Comparison of ENCODE assay signal across 8 cellular contexts in the genomic region with DNA sequence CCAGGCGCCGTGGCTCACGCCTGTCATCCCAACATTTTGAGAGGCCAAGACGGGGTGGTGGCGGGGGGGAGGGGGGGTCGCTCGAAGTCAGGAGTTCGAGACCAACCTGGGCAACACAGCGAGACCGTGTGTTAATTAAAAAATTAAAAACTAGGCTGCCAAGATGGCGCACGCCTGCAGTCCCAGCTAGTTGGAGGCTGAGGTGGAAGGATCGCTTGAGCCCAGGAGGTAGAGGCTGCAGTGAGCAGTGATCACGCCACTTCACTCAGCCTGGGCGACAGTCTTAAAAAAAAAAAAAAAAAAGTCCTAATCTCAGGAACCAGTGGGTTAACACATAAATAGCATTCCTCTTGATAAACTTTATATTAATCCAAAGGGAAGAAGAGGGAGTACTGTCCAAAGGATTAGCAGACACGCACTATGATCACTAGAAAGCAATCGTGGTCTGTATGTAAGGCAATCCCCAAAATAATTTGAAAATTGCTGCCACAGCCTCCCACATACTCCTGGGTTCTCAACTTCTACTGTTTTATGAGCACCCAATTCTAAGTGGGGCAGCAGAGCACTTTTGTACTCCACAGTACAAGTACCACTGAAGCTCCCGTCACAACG. TPM values are rescaled to one million over a fixed set of nuclear protein-coding genes. Genes with fewer than 3 reads are reported as not detected.
DNase-seq lines count a peak whose midpoint lies in the region; ATAC-seq, FAIRE-seq and TF ChIP-seq lines count a peak whose summit lies in the region.

No MANE protein-coding gene starts in this region.

- no peak for FAIRE-seq in A549 (lab: Jason Lieb, UNC)

- no peaks in the 10 kb centered on the region for H3K27me3 ChIP-seq in right lobe of liver

- ATAC-seq in A549, result peak; percentile 60 to 64; a peak in 5 of 6 replicates
- peak; percentile 32 for ATAC-seq in HG03159 (IDR thresholded peaks at IDR 0.05; ENCODE audit: unreplicated experiment)
- ATAC-seq in right lobe of liver, result peak in 3 of 4 donors; percentile 6 to 38 (median 6)

- 0 out of 3 replicates have a peak, but pooled peaks cover 5% of the 10 kb centered on the region for H3K4me1 ChIP-seq in A549
- peaks cover 0 to 11% (median 2%) of the 10 kb centered on the region in 4 donors for H3K4me1 ChIP-seq in right lobe of liver
- H3K4me1 ChIP-seq in urinary bladder (ENCODE audit: insufficient read depth), result no peaks in the 10 kb centered on the region

- in situ Hi-C loops in astrocyte of the cerebellum (cut with HindIII; ENCODE audit: low sequenced_read_pairs) (no loop called here), KBM-7 (cut with MboI; ENCODE audit: low pct_unique_long_range_greater_than_20kb, low sequenced_read_pairs) (no loop called here)

- H3K27ac ChIP-seq in A549 (peak overlapping the region; percentile 78 to 81), right lobe of liver (peak overlapping the region; percentile 60 to 83 (median 68)), urinary bladder (ENCODE audit: low read depth) (no peak overlapping the region)

- H3K9me3 ChIP-seq in A549 (no peaks in the 10 kb centered on the region), right lobe of liver (no peaks in the 10 kb centered on the region)

- H3K36me3 ChIP-seq in right lobe of liver, result peaks cover 0 to 14% (median 4%) of the 10 kb centered on the region in 4 donors
- H3K36me3 ChIP-seq in urinary bladder (ENCODE audit: insufficient read depth), result peaks cover 2% of the 10 kb centered on the region

- POLR2A ChIA-PET in A549 (lab: Yijun Ruan, JAX), result interaction anchor here (1.2 to 1.4 kb wide), 2 partner anchors 15 kb away, joined by 4 to 21 read pairs; a partner anchor contains a TSS

- TF ChIP-seq POLR2A in A549 (IDR thresholded peaks at IDR 0.05; ENCODE audit: low read length) (no peak), right lobe of liver (IDR thresholded peaks at IDR 0.05) (no peak)

- TF ChIP-seq RAD21 in A549 (conservative IDR thresholded peaks at IDR 0.05 in 1 of 2, IDR thresholded peaks at IDR 0.05 in 1 of 2), result no peak

- peak overlapping the region; percentile 86 for H3K4me2 ChIP-seq in A549

- WGBS in A549 (ENCODE audit: missing lambda C conversion rate), result 56% methylated on average over 19 of the region's 19 CpGs
- 28% methylated on average over 18 of the region's 19 CpGs for WGBS in right lobe of liver (ENCODE audit: insufficient coverage, low coverage, low lambda C conversion rate, missing lambda C conversion rate)
- 46% methylated on average over 19 of the region's 19 CpGs for WGBS in urinary bladder

- CTCF ChIA-PET in A549 (lab: Yijun Ruan, JAX), result interaction anchor here (0.9 to 2.5 kb wide), 2 partner anchors 19 to 21 kb away, joined by 3 to 5 read pairs; no protein-coding TSS in a partner anchor

- H3K4me3 ChIP-seq in A549, result peak overlapping the region; percentile 88
- peak overlapping the region; percentile 88 for H3K4me3 ChIP-seq in astrocyte of the cerebellum (ENCODE audit: low read depth, low read length)
- H3K4me3 ChIP-seq in right lobe of liver, result peak overlapping the region; percentile 40 to 74 (median 64)
- peak overlapping the region; percentile 56 for H3K4me3 ChIP-seq in urinary bladder (ENCODE audit: low read depth, low read length)

- no peak for TF ChIP-seq EP300 in A549 (IDR thresholded peaks at IDR 0.05)

- intact Hi-C loops in right lobe of liver (cut with DNase I), result no loop called here

- DNase-seq in A549 (ENCODE audit: low read depth in 1 of 2, low spot score in 1 of 2) (no peak), astrocyte of the cerebellum (ENCODE audit: low read depth) (no peak), right lobe of liver (no peak), occipital lobe (lab: John Stamatoyannopoulos, UW) (no peak), KBM-7 (no peak), NCI-H1048 (lab: John Stamatoyannopoulos, UW) (no peak)

- TF ChIP-seq CTCF in A549 (IDR thresholded peaks at IDR 0.05) (no peak), astrocyte of the cerebellum (IDR thresholded peaks at IDR 0.05; ENCODE audit: low read depth, low read length, missing control alignments) (no peak), right lobe of liver (IDR thresholded peaks at IDR 0.05) (no peak)

TF ChIP-seq in A549, 52 proteins besides CTCF, POLR2A, EP300 and RAD21:
- TF ChIP-seq RARB (CRISPR knock-in tag; IDR thresholded peaks at IDR 0.05), result no peak
- TF ChIP-seq, protein P1, sequence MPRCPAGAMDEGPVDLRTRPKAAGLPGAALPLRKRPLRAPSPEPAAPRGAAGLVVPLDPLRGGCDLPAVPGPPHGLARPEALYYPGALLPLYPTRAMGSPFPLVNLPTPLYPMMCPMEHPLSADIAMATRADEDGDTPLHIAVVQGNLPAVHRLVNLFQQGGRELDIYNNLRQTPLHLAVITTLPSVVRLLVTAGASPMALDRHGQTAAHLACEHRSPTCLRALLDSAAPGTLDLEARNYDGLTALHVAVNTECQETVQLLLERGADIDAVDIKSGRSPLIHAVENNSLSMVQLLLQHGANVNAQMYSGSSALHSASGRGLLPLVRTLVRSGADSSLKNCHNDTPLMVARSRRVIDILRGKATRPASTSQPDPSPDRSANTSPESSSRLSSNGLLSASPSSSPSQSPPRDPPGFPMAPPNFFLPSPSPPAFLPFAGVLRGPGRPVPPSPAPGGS (IDR thresholded peaks at IDR 0.05), result no peak
- no peak for TF ChIP-seq POLR2AphosphoS2 (conservative IDR thresholded peaks at IDR 0.05; ENCODE audit: low read length)
- no peak for TF ChIP-seq HOXB13 (CRISPR knock-in tag; IDR thresholded peaks at IDR 0.05; ENCODE audit: low read depth)
- TF ChIP-seq, protein P2, sequence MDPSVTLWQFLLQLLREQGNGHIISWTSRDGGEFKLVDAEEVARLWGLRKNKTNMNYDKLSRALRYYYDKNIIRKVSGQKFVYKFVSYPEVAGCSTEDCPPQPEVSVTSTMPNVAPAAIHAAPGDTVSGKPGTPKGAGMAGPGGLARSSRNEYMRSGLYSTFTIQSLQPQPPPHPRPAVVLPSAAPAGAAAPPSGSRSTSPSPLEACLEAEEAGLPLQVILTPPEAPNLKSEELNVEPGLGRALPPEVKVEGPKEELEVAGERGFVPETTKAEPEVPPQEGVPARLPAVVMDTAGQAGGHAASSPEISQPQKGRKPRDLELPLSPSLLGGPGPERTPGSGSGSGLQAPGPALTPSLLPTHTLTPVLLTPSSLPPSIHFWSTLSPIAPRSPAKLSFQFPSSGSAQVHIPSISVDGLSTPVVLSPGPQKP (IDR thresholded peaks at IDR 0.05; ENCODE audit: low read depth, low read length), result no peak
- no peak for TF ChIP-seq NFE2L2 (conservative IDR thresholded peaks at IDR 0.05; ENCODE audit: low read length)
- TF ChIP-seq MYC (IDR thresholded peaks at IDR 0.05; ENCODE audit: borderline replicate concordance, low read length), result no peak
- TF ChIP-seq NPAS2 (CRISPR knock-in tag; IDR thresholded peaks at IDR 0.05; ENCODE audit: borderline replicate concordance), result no peak
- TF ChIP-seq FOSB (CRISPR knock-in tag; IDR thresholded peaks at IDR 0.05), result no peak
- no peak for TF ChIP-seq ZFP36 (IDR thresholded peaks at IDR 0.05; ENCODE audit: borderline replicate concordance, partially characterized antibody)
- TF ChIP-seq, protein P3, sequence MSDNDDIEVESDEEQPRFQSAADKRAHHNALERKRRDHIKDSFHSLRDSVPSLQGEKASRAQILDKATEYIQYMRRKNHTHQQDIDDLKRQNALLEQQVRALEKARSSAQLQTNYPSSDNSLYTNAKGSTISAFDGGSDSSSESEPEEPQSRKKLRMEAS (IDR thresholded peaks at IDR 0.05), result no peak; the same call in 1 of the 2 replicates
- no peak for TF ChIP-seq EHMT2 (IDR thresholded peaks at IDR 0.05; ENCODE audit: low read depth)

RNA-seq across cellular contexts. Expression of a gene that starts 0.6 kb away (rescaled TPM):
- 7.4 and 8.0 TPM in 2 replicates for polyA plus RNA-seq in A549 (2011; rRNA removed)
- polyA plus RNA-seq in A549 (2012; cell fraction: cytosol; rRNA removed), result 1.9 TPM in 2 replicates
- 0.65 and 1.2 TPM in 2 replicates for polyA plus RNA-seq in A549 (2012; cell fraction: nucleus; rRNA removed)
- polyA plus RNA-seq in A549 (2017; fragmentation: RNase III; extraction: RNeasy Plus Mini Kit Qiagen cat#74134 plus additional on column Dnase treatment), result 5.0 to 8.8 TPM (median 8.2 TPM) in 3 replicates
- polyA minus RNA-seq in A549 (2011; rRNA and poly(A)+ RNA removed), result 4.0 and 4.3 TPM in 2 replicates
- total RNA-seq in right lobe of liver, result 10 to 100 TPM; 11.8 to 24.7 (median 17.4) TPM
- 10.4 TPM for total RNA-seq in urinary bladder
- polyA plus RNA-seq in urinary bladder, result 10.2 TPM
- total RNA-seq in occipital lobe, result 12.0 TPM

RNA-seq across cellular contexts. Expression of a gene that starts 1.9 kb away (rescaled TPM):
- polyA plus RNA-seq in A549 (2011; rRNA removed) (0.01 and 0.05 TPM in 2 replicates), A549 (2017; fragmentation: RNase III; extraction: RNeasy Plus Mini Kit Qiagen cat#74134 plus additional on column Dnase treatment) (0.07 TPM in 1 of 3 replicates, not detected in the others), urinary bladder (0.19 TPM)
- not detected in 2 replicates for polyA plus RNA-seq in A549 (2012; cell fraction: cytosol; rRNA removed)
- 0.07 and 0.18 TPM in 2 replicates for polyA plus RNA-seq in A549 (2012; cell fraction: nucleus; rRNA removed)
- 0.66 TPM in 1 of 2 replicates, not detected in the other for polyA minus RNA-seq in A549 (2011; rRNA and poly(A)+ RNA removed)
- total RNA-seq in right lobe of liver (under 1 TPM in 4 of 6 experiments, not detected in 2; 0.17 to 0.28 (median 0.21) TPM), urinary bladder (0.32 TPM), occipital lobe (18.7 TPM)

RNA-seq across cellular contexts. Expression of a gene that starts 15.0 kb away (rescaled TPM):
- polyA plus RNA-seq in A549 (2011; rRNA removed) (15.1 and 18.7 TPM in 2 replicates), A549 (2017; fragmentation: RNase III; extraction: RNeasy Plus Mini Kit Qiagen cat#74134 plus additional on column Dnase treatment) (14.6 to 16.0 TPM (median 14.9 TPM) in 3 replicates), urinary bladder (3.4 TPM)
- polyA plus RNA-seq in A549 (2012; cell fraction: cytosol; rRNA removed), result 5.8 and 6.2 TPM in 2 replicates
- 3.5 and 4.0 TPM in 2 replicates for polyA plus RNA-seq in A549 (2012; cell fraction: nucleus; rRNA removed)
- polyA minus RNA-seq in A549 (2011; rRNA and poly(A)+ RNA removed), result 8.6 and 8.8 TPM in 2 replicates
- total RNA-seq in right lobe of liver (1 to 10 TPM; 1.7 to 3.5 (median 3.2) TPM), urinary bladder (11.8 TPM), occipital lobe (12.5 TPM)

RNA-seq across cellular contexts. Expression of a gene that starts 43.4 kb away (rescaled TPM):
- polyA plus RNA-seq in A549 (2011; rRNA removed) (not detected in 2 replicates), A549 (2017; fragmentation: RNase III; extraction: RNeasy Plus Mini Kit Qiagen cat#74134 plus additional on column Dnase treatment) (not detected in 3 replicates), urinary bladder (0.08 TPM)
- not detected in 2 replicates for polyA plus RNA-seq in A549 (2012; cell fraction: cytosol; rRNA removed)
- polyA plus RNA-seq in A549 (2012; cell fraction: nucleus; rRNA removed), result not detected in 2 replicates
- polyA minus RNA-seq in A549 (2011; rRNA and poly(A)+ RNA removed), result 0.04 TPM in 1 of 2 replicates, not detected in the other
- total RNA-seq in right lobe of liver (under 1 TPM in 1 of 6 experiments, not detected in 5; 0.06 TPM), urinary bladder (0.48 TPM), occipital lobe (not detected)

Comparison
In these comparisons a context has a peak if more than half of its experiments do, and no peak if none do; other contexts are left out.
1. ATAC-seq: peak in every context shown above with its lines; median percentile 62 in A549; 32 in HG03159; 6 in right lobe of liver.
2. RNA of a gene that starts 1.9 kb away (total RNA-seq): 18.7 TPM in occipital lobe (single experiment); 0.32 TPM in urinary bladder (single experiment) and 0.17 to 0.28 TPM in right lobe of liver; every median in the first group is over 10 times any median in the second.
3. Peak in every context shown above with its lines, with median percentiles within 50 percentile points of each other: H3K4me3 ChIP-seq.